8 cellular contexts compared by ENCODE assay signal in the genomic region with DNA sequence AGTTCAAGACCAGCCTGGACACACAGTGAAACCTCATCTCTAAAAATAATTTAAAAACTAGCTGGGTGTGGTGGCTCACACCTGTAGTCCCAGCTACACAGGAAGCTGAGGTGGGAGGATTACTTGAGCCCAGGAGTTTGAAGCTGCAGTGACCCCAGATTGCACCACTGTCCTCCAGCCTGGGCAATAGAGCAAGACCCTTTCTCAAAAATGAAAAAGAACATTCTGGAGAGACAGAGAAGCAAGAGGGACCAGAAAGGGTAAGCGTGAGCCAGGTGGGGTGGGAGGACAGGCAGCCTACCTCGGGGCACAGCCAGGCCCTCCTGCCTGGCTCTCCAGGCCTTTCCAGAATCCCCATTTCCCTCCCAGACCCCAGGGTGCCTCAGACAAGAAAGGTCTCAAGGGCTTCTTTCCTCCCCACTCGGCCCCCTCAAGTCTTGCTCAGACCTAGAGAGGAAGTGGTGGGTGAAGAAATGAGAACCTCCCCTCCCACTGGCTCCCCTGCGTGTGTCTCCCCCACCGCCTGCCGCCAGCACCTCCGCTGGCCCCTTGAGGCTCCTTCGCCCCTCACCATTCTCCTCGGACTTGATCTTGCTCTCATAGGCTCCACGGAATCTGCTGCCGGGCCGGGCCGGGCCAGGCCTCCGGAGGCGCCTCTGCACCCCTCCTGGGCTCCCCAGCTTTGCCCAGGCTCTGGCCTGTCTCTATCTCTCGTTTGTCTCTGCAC. TPM values are rescaled to one million over a fixed set of nuclear protein-coding genes. Genes with fewer than 3 reads are reported as not detected.
DNase-seq lines count a peak whose midpoint lies in the region; ATAC-seq and TF ChIP-seq lines count a peak whose summit lies in the region.

No MANE protein-coding gene starts in this region.

- no peak overlapping the region for H3K9ac ChIP-seq in PC-3 (ENCODE audit: low read length)

- ATAC-seq in GM19023 (IDR thresholded peaks at IDR 0.05; ENCODE audit: unreplicated experiment) (peak; percentile 37), HG03159 (IDR thresholded peaks at IDR 0.05; ENCODE audit: unreplicated experiment) (peak; percentile 50), left ventricle myocardium superior (peak; percentile 48), PC-3 (no peak)
- ATAC-seq in stimulated activated naive CD8-positive, alpha-beta T cell treated with anti-CD3 and anti-CD28 coated beads, Interleukin-15, Interleukin-2, amounts not matched to agents 100 U/mL and 50 U/mL, for 24 hours, result peak; percentile 53

- H3K9me3 ChIP-seq in PC-3 (ENCODE audit: low read length), result no peaks in the 10 kb centered on the region

- BruUV-seq in PC-3 (replicated peaks; lab: Mats Ljungman, UMichigan), result no TSS peak

- no peaks in the 10 kb centered on the region for H3K9me2 ChIP-seq in PC-3 (replicated peaks; ENCODE audit: low read length)

- POLR2A ChIA-PET in PC-3 (lab: Charles Lee; ENCODE audit: unreplicated experiment), result no interaction called here

- no peak overlapping the region for H3K4me2 ChIP-seq in PC-3 (ENCODE audit: low read length)

- no peaks in the 10 kb centered on the region for H3K79me2 ChIP-seq in PC-3 (ENCODE audit: low read length)

- DNase-seq in activated CD4-positive, alpha-beta T cell treated with anti-CD3 and anti-CD28 coated beads, Interleukin-2, amount 50 U/mL, for 1 hour, result peak; percentile 40
- DNase-seq in left ventricle myocardium superior, result no peak
- DNase-seq in stimulated activated naive CD8-positive, alpha-beta T cell treated with anti-CD3 and anti-CD28 coated beads, Interleukin-15, Interleukin-2, amounts not matched to agents 100 U/mL and 50 U/mL, for 24 hours, result peak; percentile 69
- DNase-seq in PC-3, result no peak
- DNase-seq in HUDEP-2 (lab: John Stamatoyannopoulos, UW; ENCODE audit: unreplicated experiment in 76 of 76), result no peak
- DNase-seq in retina, result no peak

- CTCF ChIA-PET in PC-3 (lab: Charles Lee), result no interaction called here

- no peak overlapping the region for H3K4me3 ChIP-seq in PC-3 (ENCODE audit: low read length)

- intact Hi-C loops in left ventricle myocardium superior (cut with micrococcal nuclease) (no loop called here), PC-3 (cut with micrococcal nuclease) (no loop called here)

- H3K27me3 ChIP-seq in PC-3 (ENCODE audit: low read length), result no peaks in the 10 kb centered on the region

- H3F3A ChIP-seq in PC-3 (ENCODE audit: low read length, unreplicated experiment), result no peaks in the 10 kb centered on the region

- no peak overlapping the region for H2AFZ ChIP-seq in PC-3 (ENCODE audit: low read length)

- no peak overlapping the region for H3K27ac ChIP-seq in PC-3 (ENCODE audit: low read length)

- H4K20me1 ChIP-seq in PC-3 (ENCODE audit: low read length), result no peaks in the 10 kb centered on the region

- no peaks in the 10 kb centered on the region for H3K4me1 ChIP-seq in PC-3 (ENCODE audit: insufficient read depth, low read length)

- no peaks in the 10 kb centered on the region for H3K36me3 ChIP-seq in PC-3 (ENCODE audit: low read depth, low read length)

- TF ChIP-seq CTCF in PC-3 (conservative IDR thresholded peaks at IDR 0.05; ENCODE audit: low read depth, low read length), result no peak

RNA-seq across cellular contexts. Expression of gene C16orf54, which starts 0.5 kb away (rescaled TPM):
- total RNA-seq in left ventricle myocardium superior (0.74 TPM), PC-3 (2014; rRNA removed) (not detected in 2 replicates)

RNA-seq across cellular contexts. Expression of gene ZG16, which starts 32.8 kb away (rescaled TPM):
- total RNA-seq in left ventricle myocardium superior, result not detected
- total RNA-seq in PC-3 (2014; rRNA removed), result not detected in 2 replicates

RNA-seq across cellular contexts. Expression of gene KIF22, which starts 45.3 kb away (rescaled TPM):
- total RNA-seq in left ventricle myocardium superior (55.2 TPM), PC-3 (2014; rRNA removed) (87.6 and 93.1 TPM in 2 replicates)

Comparison
In these comparisons a context has a peak if more than half of its experiments do, and no peak if none do; other contexts are left out.
1. DNase-seq: peak in activated CD4-positive, alpha-beta T cell treated with anti-CD3 and anti-CD28 coated beads, Interleukin-2, amount 50 U/mL, for 1 hour (single experiment) and stimulated activated naive CD8-positive, alpha-beta T cell treated with anti-CD3 and anti-CD28 coated beads, Interleukin-15, Interleukin-2, amounts not matched to agents 100 U/mL and 50 U/mL, for 24 hours (single experiment); none in left ventricle myocardium superior (single experiment), PC-3 (single experiment), HUDEP-2 (0 of 76) and retina (single experiment).